Comparison of ENCODE assay signal across 17 cellular contexts in the genomic region with DNA sequence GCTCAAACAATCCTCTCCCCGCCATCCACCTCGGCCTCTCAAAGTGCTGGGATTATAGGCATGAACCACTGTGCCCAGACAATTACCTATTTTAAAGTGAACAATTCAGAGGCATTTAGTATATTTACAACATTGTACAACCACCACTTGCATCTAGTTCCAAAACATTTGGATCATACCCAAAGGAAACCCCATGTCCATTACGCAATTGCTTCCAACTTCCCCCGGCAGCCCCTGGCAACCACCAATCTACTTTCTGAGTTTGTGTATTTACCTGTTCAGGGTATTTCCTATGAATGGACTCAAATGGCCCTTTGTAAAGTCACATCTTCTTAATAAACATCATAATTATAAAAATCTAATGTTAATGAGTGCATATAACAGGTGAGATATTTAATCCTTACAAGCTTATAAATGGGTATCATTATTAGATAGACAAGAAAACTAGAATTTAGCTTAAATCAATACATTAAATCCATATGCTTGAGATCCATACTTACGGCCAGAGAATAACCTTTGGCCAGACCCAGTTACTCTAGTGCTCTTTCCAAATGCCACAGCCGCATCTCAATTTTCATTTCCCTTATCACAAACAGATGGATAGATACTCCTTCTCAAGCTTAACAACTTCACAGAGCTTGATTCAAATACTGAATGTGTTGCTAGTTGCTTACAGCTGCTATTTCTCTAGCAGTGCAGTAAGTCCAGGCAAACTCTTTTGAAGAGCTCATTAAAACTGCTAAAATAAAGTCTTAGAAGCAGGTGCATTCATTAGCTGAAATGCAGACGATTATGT.
A peak's percentile ranks its signal among the peaks of the same experiment; 100 is the strongest.
DNase-seq lines count a peak whose midpoint lies in the region; TF ChIP-seq lines count a peak whose summit lies in the region.
"Had no signal": no experiment of that assay in that cellular context is flagged by ENCODE, and none has a peak within 500 bp of the region (broad histone marks: within the 10 kb centered on the region; RNA-seq: fewer than 3 reads in every experiment).

No MANE protein-coding gene starts in this region.

- H3K36me3 Mint-ChIP-seq in HFFc6 (ENCODE audit: low read depth), result no peaks in the 10 kb centered on the region
- H3K36me3 Mint-ChIP-seq: activated naive CD4-positive, alpha-beta T cell treated with anti-CD3 and anti-CD28 coated beads, Interleukin-2, amount 50 U/mL, for 72 hours had no signal

- H3K9me3 Mint-ChIP-seq in HFFc6, result no peaks in the 10 kb centered on the region
- H3K9me3 Mint-ChIP-seq: activated naive CD4-positive, alpha-beta T cell treated with anti-CD3 and anti-CD28 coated beads, Interleukin-2, amount 50 U/mL, for 72 hours; CD4-positive, alpha-beta T cell had no signal

- H3K4me1 Mint-ChIP-seq in HFFc6 (ENCODE audit: low read depth), result peaks cover 64% of the 10 kb centered on the region

- DNase-seq in SKM-1 treated with dmso at 0.1 percent for 144 hours (lab: John Stamatoyannopoulos, UW; ENCODE audit: unreplicated experiment) (peak; percentile 22), SKM-1 (lab: John Stamatoyannopoulos, UW; ENCODE audit: unreplicated experiment) (no peak), NCI-H510A (lab: John Stamatoyannopoulos, UW) (peak; percentile 4), choroid plexus epithelial cell (ENCODE audit: low read depth) (peak; percentile 44), renal cortical epithelial cell (ENCODE audit: low read depth) (peak; percentile 62), T-helper 1 cell (no peak), NCI-H1417 (lab: John Stamatoyannopoulos, UW) (no peak), HFFc6 (no peak)
- DNase-seq: activated CD8-positive, alpha-beta T cell treated with anti-CD3 and anti-CD28 coated beads, Interleukin-2, amount 10 ng/mL, durations not matched to agents 7 days and 5 days; activated T-cell treated with anti-CD3 and anti-CD28 coated beads, Interleukin-2, amount 50 U/mL, for 48 hours; CD4-positive, alpha-beta T cell; DMS79; lower lobe of right lung; NCI-H187 treated with DMSO at 0.1 percent for 48 hours; NCI-H526 had no signal

- no peak overlapping the region for H3K27ac Mint-ChIP-seq in HFFc6
- H3K27ac Mint-ChIP-seq: activated CD8-positive, alpha-beta T cell treated with anti-CD3 and anti-CD28 coated beads, Interleukin-2, amount 10 ng/mL, durations not matched to agents 7 days and 5 days; activated naive CD4-positive, alpha-beta T cell treated with anti-CD3 and anti-CD28 coated beads, Interleukin-2, amount 50 U/mL, for 72 hours; CD4-positive, alpha-beta T cell had no signal

- no peak overlapping the region for H3K4me3 ChIP-seq in choroid plexus epithelial cell (ENCODE audit: low read depth, low read length)
- H3K4me3 ChIP-seq: coronary artery, lower lobe of right lung had no signal

- no peak overlapping the region for H3K4me3 Mint-ChIP-seq in HFFc6
- H3K4me3 Mint-ChIP-seq: activated CD8-positive, alpha-beta T cell treated with anti-CD3 and anti-CD28 coated beads, Interleukin-2, amount 10 ng/mL, durations not matched to agents 7 days and 5 days; CD4-positive, alpha-beta T cell had no signal

- TF ChIP-seq CTCF in choroid plexus epithelial cell (conservative IDR thresholded peaks at IDR 0.05; ENCODE audit: low read depth, low read length), result no peak
- no peak for TF ChIP-seq CTCF in HFFc6 (IDR thresholded peaks at IDR 0.05)

- no peaks in the 10 kb centered on the region; the same call in none of the 2 replicates for H3K27me3 Mint-ChIP-seq in HFFc6 (ENCODE audit: insufficient read depth)
- H3K27me3 Mint-ChIP-seq: CD4-positive, alpha-beta T cell had no signal

Comparison
In these comparisons a context has a peak if more than half of its experiments do, and no peak if none do; other contexts are left out.
1. DNase-seq: peak in SKM-1 treated with dmso at 0.1 percent for 144 hours (single experiment), NCI-H510A (single experiment), choroid plexus epithelial cell (single experiment) and renal cortical epithelial cell (single experiment); none in SKM-1 (single experiment), T-helper 1 cell (0 of 5), NCI-H1417 (0 of 3) and HFFc6 (single experiment).